Comparison of ENCODE assay signal across 1 cellular context in genomic region chr7:1214516-1214915, GRCh38.
TF ChIP-seq lines count a peak whose summit lies in the region.

No MANE protein-coding gene starts in this region.

TF ChIP-seq in HepG2, 621 proteins besides CTCF, POLR2A, EP300 and RAD21:
- TF ChIP-seq PRDM10 (CRISPR knock-in tag; IDR thresholded peaks at IDR 0.05; ENCODE audit: low read depth) = no peak
- TF ChIP-seq ZFX (CRISPR knock-in tag; IDR thresholded peaks at IDR 0.05; ENCODE audit: low read depth) = no peak
